In the genomic region with DNA sequence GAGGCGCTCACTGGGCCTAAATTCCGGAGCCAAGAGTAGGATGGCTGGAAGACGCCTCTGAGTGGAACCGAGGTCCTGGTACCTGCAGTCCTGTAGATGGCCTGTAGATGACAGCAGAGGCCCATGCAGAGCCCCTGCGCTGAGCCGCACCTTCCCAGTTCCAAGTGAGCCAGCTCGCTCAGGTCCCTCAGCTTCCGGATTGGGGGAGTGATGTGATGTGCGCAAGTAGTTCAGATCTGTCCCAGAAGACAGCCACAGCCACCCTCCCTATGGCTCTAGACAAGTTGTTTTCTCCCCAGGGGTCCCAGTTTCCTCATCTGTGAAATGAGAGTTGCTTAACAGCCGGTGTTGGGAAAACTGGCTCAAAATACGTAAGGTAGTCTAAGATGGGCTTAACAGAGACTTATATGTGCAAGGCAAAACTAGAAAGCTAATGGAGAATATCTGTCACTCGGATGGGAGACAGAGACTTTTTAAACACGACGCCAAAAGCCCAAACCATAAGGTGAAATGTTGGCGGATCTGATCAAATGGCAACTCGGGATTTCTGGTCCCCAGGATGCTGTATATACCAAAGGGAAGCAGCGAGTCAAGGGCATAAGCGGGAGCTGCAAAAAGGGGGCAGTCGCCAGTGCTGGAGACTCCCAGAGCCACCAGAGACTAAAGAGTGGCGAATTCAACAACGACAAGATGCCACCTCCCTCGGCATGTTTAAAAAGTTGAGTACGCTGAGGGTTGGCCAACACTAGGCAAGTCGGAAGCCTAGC, we compare ENCODE assay signal across 8 cellular contexts. TPM values are rescaled to one million over a fixed set of nuclear protein-coding genes. Genes with fewer than 3 reads are reported as not detected.
DNase-seq lines count a peak whose midpoint lies in the region; ATAC-seq and TF ChIP-seq lines count a peak whose summit lies in the region.

No MANE protein-coding gene starts in this region.

- H3K79me2 ChIP-seq in PC-9 (ENCODE audit: low read depth): peaks cover 36% of the 10 kb centered on the region

- no peaks in the 10 kb centered on the region for H3K9me3 Mint-ChIP-seq in activated T-cell treated with anti-CD3 and anti-CD28 coated beads, Interleukin-2, amount 50 U/mL, for 4 hours

- H2AFZ ChIP-seq in PC-9: peak overlapping the region; percentile 73

- no peak overlapping the region for H3K27ac ChIP-seq in PC-9

- peak overlapping the region; percentile 88 for H3K4me3 Mint-ChIP-seq in activated T-cell treated with anti-CD3 and anti-CD28 coated beads, Interleukin-2, amount 50 U/mL, for 4 hours

- no peaks in the 10 kb centered on the region for H3K9me2 ChIP-seq in PC-9 (ENCODE audit: insufficient read depth)

- peak; percentile 84 for DNase-seq in CD1c-positive myeloid dendritic cell (ENCODE audit: extremely low spot score)
- DNase-seq in Jurkat, Clone E6-1 (ENCODE audit: low read depth, low spot score): peak; percentile 82
- peak; percentile 71 to 83 for DNase-seq in PC-9
- peak; percentile 79 for DNase-seq in activated T-cell treated with anti-CD3 and anti-CD28 coated beads, Interleukin-2, amount 50 U/mL, for 4 hours
- DNase-seq in stimulated activated CD8-positive, alpha-beta memory T cell treated with anti-CD3 and anti-CD28 coated beads, Interleukin-7, amount 100 ng/mL, for 1 hour (ENCODE audit: low read depth in 2 of 2): peak; percentile 69 to 74

- POLR2A ChIA-PET in PC-9 (lab: Charles Lee; ENCODE audit: unreplicated experiment): interaction anchor here (0.5 to 1.3 kb wide), 4 partner anchors 30 to 1380 kb away, joined by 3 to 11 read pairs (median 4); no protein-coding TSS in a partner anchor

- H3K4me1 Mint-ChIP-seq in activated T-cell treated with anti-CD3 and anti-CD28 coated beads, Interleukin-2, amount 50 U/mL, for 4 hours (ENCODE audit: low read depth): peaks cover 60% of the 10 kb centered on the region

- H3K4me1 ChIP-seq in PC-9 (replicated peaks; ENCODE audit: insufficient read depth) (peaks cover 37% of the 10 kb centered on the region), mucosa of stomach (ENCODE audit: control insufficient read depth, insufficient read depth, low read length) (peaks cover 24% of the 10 kb centered on the region)

- peaks cover 12% of the 10 kb centered on the region; the same call in 1 of the 2 replicates for H3F3A ChIP-seq in PC-9 (ENCODE audit: insufficient read depth, low read depth)

- TF ChIP-seq CTCF in PC-9 (conservative IDR thresholded peaks at IDR 0.05): peak; percentile 94

- CTCF ChIA-PET in PC-9 (lab: Charles Lee): interaction anchor here (0.8 to 1.7 kb wide), 10 partner anchors 37 to 1066 kb away, joined by 3 to 16 read pairs (median 6); partner anchors contain the start of genes HEMK1 and MANF

- peak; percentile 20 for ATAC-seq in GM19463 (IDR thresholded peaks at IDR 0.05; ENCODE audit: unreplicated experiment)
- ATAC-seq in activated T-cell treated with anti-CD3 and anti-CD28 coated beads, Interleukin-2, amount 50 U/mL, for 4 hours: peak; percentile 9 to 20
- peak; percentile 70 for ATAC-seq in esophagus mucosa

- H3K9me3 ChIP-seq in PC-9 (ENCODE audit: insufficient read depth, low read depth): no peaks in the 10 kb centered on the region
- no peaks in the 10 kb centered on the region for H3K9me3 ChIP-seq in mucosa of stomach (ENCODE audit: control insufficient read depth, low read length)

- peak overlapping the region; percentile 78 for H3K4me2 ChIP-seq in PC-9

- no peaks in the 10 kb centered on the region for H3K27me3 Mint-ChIP-seq in activated T-cell treated with anti-CD3 and anti-CD28 coated beads, Interleukin-2, amount 50 U/mL, for 4 hours (ENCODE audit: low read depth)

- peaks cover 3% of the 10 kb centered on the region; the same call in 1 of the 2 replicates for H3K36me3 ChIP-seq in PC-9 (ENCODE audit: low read depth)
- no peaks in the 10 kb centered on the region for H3K36me3 ChIP-seq in mucosa of stomach (ENCODE audit: control insufficient read depth, insufficient read depth, low read length)

- intact Hi-C loops in PC-9 (cut with micrococcal nuclease; ENCODE audit: unreplicated experiment): loop anchor here (1.0 to 5.0 kb wide), 8 partner anchors 36 to 1067 kb away; no protein-coding TSS in a partner anchor

- H3K36me3 Mint-ChIP-seq in activated T-cell treated with anti-CD3 and anti-CD28 coated beads, Interleukin-2, amount 50 U/mL, for 4 hours (ENCODE audit: insufficient read depth): peaks cover 12% of the 10 kb centered on the region

- no peaks in the 10 kb centered on the region for H4K20me1 ChIP-seq in PC-9 (ENCODE audit: insufficient read depth)

- H3K9ac ChIP-seq in mucosa of stomach (ENCODE audit: low read length): peak overlapping the region; percentile 52

- H3K4me3 ChIP-seq in Jurkat, Clone E6-1 (ENCODE audit: low read length): peak overlapping the region; percentile 68
- H3K4me3 ChIP-seq in PC-9: peak overlapping the region; percentile 54
- H3K4me3 ChIP-seq in mucosa of stomach (ENCODE audit: low read length): peak overlapping the region; percentile 64

- TSS peak; percentile 52 for BruUV-seq in PC-9 (replicated peaks; lab: Mats Ljungman, UMichigan)

- H3K27me3 ChIP-seq in PC-9 (ENCODE audit: insufficient read depth, low read depth): no peaks in the 10 kb centered on the region
- no peaks in the 10 kb centered on the region for H3K27me3 ChIP-seq in mucosa of stomach (ENCODE audit: control insufficient read depth, insufficient read depth, low read length)

RNA-seq across cellular contexts. Expression of gene MAPKAPK3, which starts 0.8 kb away (rescaled TPM):
- 69.3 TPM for polyA plus RNA-seq in Jurkat, Clone E6-1 (2012; ENCODE audit: insufficient read depth, insufficient read length)
- total RNA-seq in PC-9 (2021): 88.2 and 99.5 TPM in 2 replicates
- 100 to 1,000 TPM; 174 to 225 (median 210) TPM for total RNA-seq in activated T-cell treated with anti-CD3 and anti-CD28 coated beads, Interleukin-2, amount 50 U/mL, for 4 hours
- total RNA-seq in esophagus mucosa: 50.5 TPM

RNA-seq across cellular contexts. Expression of gene CISH, which starts 4.6 kb away (rescaled TPM):
- 5.0 TPM for polyA plus RNA-seq in Jurkat, Clone E6-1 (2012; ENCODE audit: insufficient read depth, insufficient read length)
- 2.7 and 3.2 TPM in 2 replicates for total RNA-seq in PC-9 (2021)
- 100 to 1,000 TPM; 223 to 268 (median 229) TPM for total RNA-seq in activated T-cell treated with anti-CD3 and anti-CD28 coated beads, Interleukin-2, amount 50 U/mL, for 4 hours
- 4.8 TPM for total RNA-seq in esophagus mucosa

RNA-seq across cellular contexts. Expression of gene HEMK1, which starts 46.9 kb away (rescaled TPM):
- 23.6 TPM for polyA plus RNA-seq in Jurkat, Clone E6-1 (2012; ENCODE audit: insufficient read depth, insufficient read length)
- 20.6 and 24.2 TPM in 2 replicates for total RNA-seq in PC-9 (2021)
- total RNA-seq in activated T-cell treated with anti-CD3 and anti-CD28 coated beads, Interleukin-2, amount 50 U/mL, for 4 hours: 10 to 100 TPM; 26.8 to 31.1 (median 27.4) TPM
- total RNA-seq in esophagus mucosa: 11.0 TPM

RNA-seq across cellular contexts. Expression of gene C3orf18, which starts 48.6 kb away (rescaled TPM):
- polyA plus RNA-seq in Jurkat, Clone E6-1 (2012; ENCODE audit: insufficient read depth, insufficient read length): 9.9 TPM
- total RNA-seq in PC-9 (2021): 7.4 and 7.5 TPM in 2 replicates
- total RNA-seq in activated T-cell treated with anti-CD3 and anti-CD28 coated beads, Interleukin-2, amount 50 U/mL, for 4 hours: 10 to 100 TPM in 1 of 3 donors, 1 to 10 TPM in 2; 6.7 to 11.2 (median 9.0) TPM
- total RNA-seq in esophagus mucosa: 0.68 TPM

RNA-seq across cellular contexts. Expression of gene DOCK3, which starts 58.5 kb away (rescaled TPM):
- 1.0 TPM for polyA plus RNA-seq in Jurkat, Clone E6-1 (2012; ENCODE audit: insufficient read depth, insufficient read length)
- total RNA-seq in PC-9 (2021) (15.2 and 16.9 TPM in 2 replicates), esophagus mucosa (0.84 TPM)
- 1 to 10 TPM; 1.2 to 1.7 (median 1.5) TPM for total RNA-seq in activated T-cell treated with anti-CD3 and anti-CD28 coated beads, Interleukin-2, amount 50 U/mL, for 4 hours

Comparison
In these comparisons a context has a peak if more than half of its experiments do, and no peak if none do; other contexts are left out.
1. ATAC-seq: peak in every context shown above with its lines; median percentile 70 in esophagus mucosa; 20 in GM19463; 14 in activated T-cell treated with anti-CD3 and anti-CD28 coated beads, Interleukin-2, amount 50 U/mL, for 4 hours.
2. RNA of gene CISH, which starts 4.6 kb away (total RNA-seq): 223 to 268 TPM in activated T-cell treated with anti-CD3 and anti-CD28 coated beads, Interleukin-2, amount 50 U/mL, for 4 hours; 4.8 TPM in esophagus mucosa (single experiment) and 2.7 to 3.2 TPM in PC-9; every median in the first group is over 10 times any median in the second.
3. Peak in every context shown above with its lines, with median percentiles within 50 percentile points of each other: DNase-seq and H3K4me3 ChIP-seq.